ENCODE assay signal across 12 cellular contexts in genomic region chr14:75236897-75237296, GRCh38. TPM values are rescaled to one million over a fixed set of nuclear protein-coding genes. Genes with fewer than 3 reads are reported as not detected.
DNase-seq lines count a peak whose midpoint lies in the region; ATAC-seq and TF ChIP-seq lines count a peak whose summit lies in the region.
"Had no signal": no experiment of that assay in that cellular context is flagged by ENCODE, and none has a peak within 500 bp of the region (broad histone marks: within the 10 kb centered on the region; RNA-seq: fewer than 3 reads in every experiment).

No MANE protein-coding gene starts in this region.

- no peaks in the 10 kb centered on the region for H3K9me2 ChIP-seq in Loucy (replicated peaks; ENCODE audit: low read depth, low read length)

- 0 out of 2 replicates have a peak, but pooled peaks cover 2% of the 10 kb centered on the region for H3F3A ChIP-seq in Loucy (ENCODE audit: low read depth)

- H3K9ac ChIP-seq in Loucy (ENCODE audit: low read depth, low read length, poor library complexity, severe bottlenecking), result no peak overlapping the region
- H3K9ac ChIP-seq in colonic mucosa (ENCODE audit: low read depth in 2 of 2, low read length in 2 of 2), result peak overlapping the region in 1 of 2 donors; percentile 48

- H3K27me3 ChIP-seq in Loucy (ENCODE audit: insufficient read depth, low read length, poor library complexity, severe bottlenecking) (no peaks in the 10 kb centered on the region), colonic mucosa (no peaks in the 10 kb centered on the region), lung (ENCODE audit: control insufficient read depth, insufficient read depth) (no peaks in the 10 kb centered on the region)

- CTCF ChIA-PET in activated naive CD4-positive, alpha-beta T cell treated with anti-CD3 and anti-CD28 coated beads for 36 hours (lab: Charles Lee), result no interaction called here

- H3K4me1 ChIP-seq in Loucy (ENCODE audit: insufficient read depth, low read length, poor library complexity, severe bottlenecking) (peaks cover 25% of the 10 kb centered on the region), colonic mucosa (no peaks in the 10 kb centered on the region), lung (ENCODE audit: control insufficient read depth in 2 of 2, insufficient read depth in 2 of 2, low read length in 2 of 2) (peaks cover 3 to 13% of the 10 kb centered on the region in 2 donors)

- 56% methylated on average over 8 of the region's 8 CpGs for WGBS in lung, 2 donors

- H3K4me2 ChIP-seq in Loucy (ENCODE audit: low read depth, low read length, poor library complexity, severe bottlenecking), result no peak overlapping the region

- peaks cover 13% of the 10 kb centered on the region for H3K4me1 Mint-ChIP-seq in activated naive CD4-positive, alpha-beta T cell treated with anti-CD3 and anti-CD28 coated beads for 36 hours (ENCODE audit: low read depth)

- H3K9me3 ChIP-seq in Loucy (ENCODE audit: insufficient read depth, low read depth, low read length) (no peaks in the 10 kb centered on the region), colonic mucosa (no peaks in the 10 kb centered on the region), lung (ENCODE audit: control insufficient read depth in 2 of 2, insufficient read depth in 1 of 2, low read length in 1 of 2) (no peaks in the 10 kb centered on the region)

- H2AFZ ChIP-seq in Loucy (ENCODE audit: low read length), result peak overlapping the region; percentile 64; the same call in 1 of the 2 replicates

- H3K9me3 Mint-ChIP-seq in activated naive CD4-positive, alpha-beta T cell treated with anti-CD3 and anti-CD28 coated beads for 36 hours, result no peaks in the 10 kb centered on the region
- H3K9me3 Mint-ChIP-seq: CD4-positive, CD25-positive, alpha-beta regulatory T cell had no signal

- H3K27ac Mint-ChIP-seq in activated naive CD4-positive, alpha-beta T cell treated with anti-CD3 and anti-CD28 coated beads for 36 hours, result no peak overlapping the region
- H3K27ac Mint-ChIP-seq: activated naive CD8-positive, alpha-beta T cell had no signal

- H3K27ac ChIP-seq in colonic mucosa (peak overlapping the region; percentile 1), lung (ENCODE audit: low read depth in 1 of 2, low read length in 1 of 2) (peak overlapping the region; percentile 76 to 82), skin epidermis (peak overlapping the region in 11 of 21 experiments; percentile 8 to 69 (median 36))

- no peaks in the 10 kb centered on the region for H3K27me3 Mint-ChIP-seq in activated naive CD4-positive, alpha-beta T cell treated with anti-CD3 and anti-CD28 coated beads for 36 hours (ENCODE audit: low read depth)
- H3K27me3 Mint-ChIP-seq: activated naive CD8-positive, alpha-beta T cell had no signal

- no peak overlapping the region for H3K4me3 Mint-ChIP-seq in activated naive CD4-positive, alpha-beta T cell treated with anti-CD3 and anti-CD28 coated beads for 36 hours
- H3K4me3 Mint-ChIP-seq: activated naive CD8-positive, alpha-beta T cell; CD4-positive, CD25-positive, alpha-beta regulatory T cell had no signal

- intact Hi-C loops in colonic mucosa (cut with DNase I), result no loop called here
- intact Hi-C loops in activated naive CD4-positive, alpha-beta T cell treated with anti-CD3 and anti-CD28 coated beads for 36 hours (cut with micrococcal nuclease), result no loop called here

- H3K36me3 Mint-ChIP-seq in activated naive CD4-positive, alpha-beta T cell treated with anti-CD3 and anti-CD28 coated beads for 36 hours (ENCODE audit: low read depth), result no peaks in the 10 kb centered on the region
- H3K36me3 Mint-ChIP-seq: activated naive CD8-positive, alpha-beta T cell; CD4-positive, CD25-positive, alpha-beta regulatory T cell had no signal

- H4K20me1 ChIP-seq in Loucy (ENCODE audit: insufficient read depth, low read length, poor library complexity, severe bottlenecking), result no peaks in the 10 kb centered on the region

- TF ChIP-seq CTCF in Loucy (conservative IDR thresholded peaks at IDR 0.05; ENCODE audit: low read length), result no peak
- TF ChIP-seq CTCF in colonic mucosa (IDR thresholded peaks at IDR 0.05), result no peak
- TF ChIP-seq CTCF in lung (IDR thresholded peaks at IDR 0.05; ENCODE audit: control extremely low read depth, extremely low read depth), result no peak

- DNase-seq in colonic mucosa (no peak), lung (ENCODE audit: low spot score) (no peak), cerebellar cortex (ENCODE audit: low spot score) (no peak), AG08396 (ENCODE audit: low spot score) (no peak)
- no peak for DNase-seq in activated CD4-positive, alpha-beta T cell treated with anti-CD3 and anti-CD28 coated beads, Interleukin-2, amount 50 U/mL, for 4 hours
- DNase-seq in activated naive CD4-positive, alpha-beta T cell treated with anti-CD3 and anti-CD28 coated beads for 36 hours, result no peak
- DNase-seq: CD4-positive, CD25-positive, alpha-beta regulatory T cell; stimulated activated CD4-positive, alpha-beta T cell treated with anti-CD3 and anti-CD28 coated beads, Interleukin-4, amount 100 ng/mL, for 4 hours; T-helper 9 cell had no signal

- H3K4me3 ChIP-seq in Loucy (ENCODE audit: low read length, poor library complexity, severe bottlenecking) (no peak overlapping the region), colonic mucosa (no peak overlapping the region), lung (no peak overlapping the region), skin epidermis (no peak overlapping the region)

- H3K36me3 ChIP-seq in Loucy (ENCODE audit: insufficient read depth, low read length) (no peaks in the 10 kb centered on the region), colonic mucosa (no peaks in the 10 kb centered on the region), lung (ENCODE audit: control insufficient read depth in 2 of 2, insufficient read depth in 2 of 2, low read length in 2 of 2) (no peaks in the 10 kb centered on the region)

- H3K79me2 ChIP-seq in Loucy (ENCODE audit: insufficient read depth, low read length), result no peaks in the 10 kb centered on the region

- no peak for ATAC-seq in lung (ENCODE audit: insufficient read depth, low FRiP score)

RNA-seq across cellular contexts. Expression of gene FOS, which starts 41.7 kb away (rescaled TPM):
- total RNA-seq in colonic mucosa (10 to 100 TPM; 86.9 to 98.4 TPM), lung (100 to 1,000 TPM in 1 of 2 donors, 10 to 100 TPM in 1; 63.7 to 123 TPM)
- polyA plus RNA-seq in lung, result 100 to 1,000 TPM; 139 to 879 TPM
- 10 to 100 TPM; 34.5 to 35.7 TPM for total RNA-seq in activated naive CD4-positive, alpha-beta T cell treated with anti-CD3 and anti-CD28 coated beads for 36 hours

Comparison
In these comparisons a context has a peak if more than half of its experiments do, and no peak if none do; other contexts are left out.
1. H3K27ac ChIP-seq: peak in every context shown above with its lines; median percentile 79 in lung; 36 in skin epidermis; 1 in colonic mucosa.